18 cellular contexts compared by ENCODE assay signal in genomic region chr5:149594206-149594895, GRCh38. TPM values are rescaled to one million over a fixed set of nuclear protein-coding genes. Genes with fewer than 3 reads are reported as not detected.
"Had no signal": no experiment of that assay in that cellular context is flagged by ENCODE, and none has a peak within 500 bp of the region (broad histone marks: within the 10 kb centered on the region; RNA-seq: fewer than 3 reads in every experiment).

No MANE protein-coding gene starts in this region.

- H3K27me3 ChIP-seq: ascending aorta, pancreas, upper lobe of left lung had no signal

- ATAC-seq: left colon; naive thymus-derived CD4-positive, alpha-beta T cell; pancreas; SK-N-SH treated with all-trans-retinoic acid at 6 μM for 48 hours had no signal

- H3K27ac ChIP-seq: ascending aorta, pancreas had no signal

- DNase-seq: activated CD4-positive, alpha-beta T cell treated with anti-CD3 and anti-CD28 coated beads, Interleukin-2, amount 50 U/mL, for 4 hours; activated CD4-positive, CD25-positive, alpha-beta regulatory T cell treated with anti-CD3 and anti-CD28 coated beads, Interleukin-2, amount 50 U/mL, for 72 hours; activated naive CD4-positive, alpha-beta T cell; activated T-cell treated with anti-CD3 and anti-CD28 coated beads for 4 hours; effector CD8-positive, alpha-beta T cell; foreskin melanocyte; head of caudate nucleus; left colon; naive thymus-derived CD4-positive, alpha-beta T cell; pancreas; stimulated activated CD4-positive, alpha-beta T cell treated with anti-CD3 and anti-CD28 coated beads, Interleukin-12 subunit alpha, Interleukin-12 subunit beta, amount 100 ng/mL, for 4 hours; stimulated activated CD4-positive, alpha-beta T cell treated with anti-CD3 and anti-CD28 coated beads, Interleukin-2, amount 100 ng/mL, for 24 hours; T-helper 1 cell; T1000; upper lobe of left lung had no signal

- H3K4me1 ChIP-seq: pancreas had no signal

- H3K9me3 ChIP-seq: ascending aorta, pancreas, upper lobe of left lung had no signal

- H3K9me3 Mint-ChIP-seq: naive thymus-derived CD4-positive, alpha-beta T cell had no signal

- H3K36me3 ChIP-seq: ascending aorta, pancreas, upper lobe of left lung had no signal

- H3K4me3 ChIP-seq: ascending aorta, pancreas, upper lobe of left lung had no signal

- H3K36me3 Mint-ChIP-seq: naive thymus-derived CD4-positive, alpha-beta T cell had no signal

RNA-seq across cellular contexts. Expression of gene ARHGEF37, which starts 13.1 kb away (rescaled TPM):
- total RNA-seq: mononuclear cell had no signal
